Comparison of ENCODE assay signal across 10 cellular contexts in genomic region chr2:144511945-144512344, GRCh38. TPM values are rescaled to one million over a fixed set of nuclear protein-coding genes. Genes with fewer than 3 reads are reported as not detected.
A peak's percentile ranks its signal among the peaks of the same experiment; 100 is the strongest.
DNase-seq lines count a peak whose midpoint lies in the region; ATAC-seq and TF ChIP-seq lines count a peak whose summit lies in the region.
"Had no signal": no experiment of that assay in that cellular context is flagged by ENCODE, and none has a peak within 500 bp of the region (broad histone marks: within the 10 kb centered on the region; RNA-seq: fewer than 3 reads in every experiment).

No MANE protein-coding gene starts in this region.

- H3K4me2 ChIP-seq in Loucy (ENCODE audit: low read depth, low read length, poor library complexity, severe bottlenecking), result peak overlapping the region; percentile 59

- H3K79me2 ChIP-seq in Loucy (ENCODE audit: insufficient read depth, low read length), result peaks cover 98% of the 10 kb centered on the region

- H3K4me3 ChIP-seq in Loucy (ENCODE audit: low read length, poor library complexity, severe bottlenecking) (peak overlapping the region; percentile 8), testis (no peak overlapping the region), WERI-Rb-1 (ENCODE audit: low read depth, low read length) (no peak overlapping the region), body of pancreas (no peak overlapping the region)

- H3K9me3 ChIP-seq in Loucy (ENCODE audit: insufficient read depth, low read depth, low read length) (no peaks in the 10 kb centered on the region), testis (no peaks in the 10 kb centered on the region), WERI-Rb-1 (ENCODE audit: severe bottlenecking) (no peaks in the 10 kb centered on the region), body of pancreas (no peaks in the 10 kb centered on the region)

- no peaks in the 10 kb centered on the region for H3K27me3 ChIP-seq in Loucy (ENCODE audit: insufficient read depth, low read length, poor library complexity, severe bottlenecking)
- H3K27me3 ChIP-seq in testis, result no peaks in the 10 kb centered on the region
- no peaks in the 10 kb centered on the region for H3K27me3 ChIP-seq in WERI-Rb-1 (ENCODE audit: insufficient read depth, low read depth, severe bottlenecking)
- H3K27me3 ChIP-seq in body of pancreas, result peaks cover 0 to 13% of the 10 kb centered on the region in 2 donors

- H3K27me3 Mint-ChIP-seq in chondrocyte (ENCODE audit: low read depth) (no peaks in the 10 kb centered on the region), memory B cell (no peaks in the 10 kb centered on the region)

- intact Hi-C loops in testis (cut with DNase I; ENCODE audit: low total_unique reads), result loop anchor here (10.0 kb wide), 1 partner anchor 77 kb away; no protein-coding TSS in a partner anchor
- intact Hi-C loops in body of pancreas (cut with DNase I), result no loop called here

- no peak overlapping the region for H2AFZ ChIP-seq in Loucy (ENCODE audit: low read length)

- 35 to 36% methylated on average over 3 of the region's 3 CpGs for WGBS in testis, 2 donors
- WGBS in body of pancreas, 2 donors, result 28 to 32% methylated on average over 3 of the region's 3 CpGs

- no peak for TF ChIP-seq POLR2A in testis (IDR thresholded peaks at IDR 0.05)
- no peak for TF ChIP-seq POLR2A in body of pancreas (IDR thresholded peaks at IDR 0.05)

- H3K4me1 ChIP-seq in Loucy (ENCODE audit: insufficient read depth, low read length, poor library complexity, severe bottlenecking) (peaks cover 22% of the 10 kb centered on the region), testis (peaks cover 69% of the 10 kb centered on the region), body of pancreas (peaks cover 10% of the 10 kb centered on the region)

- no peak for ATAC-seq in memory B cell (ENCODE audit: low read depth)
- ATAC-seq in body of pancreas, result no peak

- no peak overlapping the region for H3K9ac ChIP-seq in Loucy (ENCODE audit: low read depth, low read length, poor library complexity, severe bottlenecking)

- H3K4me1 Mint-ChIP-seq in chondrocyte (ENCODE audit: low read depth), result peaks cover 85% of the 10 kb centered on the region
- H3K4me1 Mint-ChIP-seq in memory B cell, result peaks cover 75% of the 10 kb centered on the region

- H3K9me2 ChIP-seq in Loucy (replicated peaks; ENCODE audit: low read depth, low read length), result no peaks in the 10 kb centered on the region

- H3K36me3 ChIP-seq in Loucy (ENCODE audit: insufficient read depth, low read length) (no peaks in the 10 kb centered on the region), testis (ENCODE audit: low read depth, missing control alignments) (no peaks in the 10 kb centered on the region), WERI-Rb-1 (no peaks in the 10 kb centered on the region), body of pancreas (replicated peaks in 1 of 2; ENCODE audit: insufficient read depth in 1 of 2, low read depth in 2 of 2) (no peaks in the 10 kb centered on the region)

- H3K36me3 Mint-ChIP-seq in chondrocyte (ENCODE audit: low read depth) (peaks cover 5% of the 10 kb centered on the region), memory B cell (peaks cover 7% of the 10 kb centered on the region)

- H3K27ac ChIP-seq in testis (peak overlapping the region; percentile 99 to 100), WERI-Rb-1 (no peak overlapping the region), body of pancreas (no peak overlapping the region)
- H3K27ac ChIP-seq: epithelial cell of prostate had no signal

- H3K27ac Mint-ChIP-seq in chondrocyte (ENCODE audit: unreplicated experiment), result peak overlapping the region; percentile 98
- peak overlapping the region; percentile 97 for H3K27ac Mint-ChIP-seq in memory B cell

- H4K20me1 ChIP-seq in Loucy (ENCODE audit: insufficient read depth, low read length, poor library complexity, severe bottlenecking), result peaks cover 37% of the 10 kb centered on the region

- H3K4me3 Mint-ChIP-seq in chondrocyte (ENCODE audit: unreplicated experiment), result no peak overlapping the region
- no peak overlapping the region for H3K4me3 Mint-ChIP-seq in memory B cell

- H3F3A ChIP-seq in Loucy (ENCODE audit: low read depth), result no peaks in the 10 kb centered on the region

- no peak for DNase-seq in chondrocyte (ENCODE audit: low spot score)
- DNase-seq in memory B cell (ENCODE audit: low spot score in 2 of 2), result no peak
- no peak for DNase-seq in testis
- DNase-seq in WERI-Rb-1, result no peak
- no peak for DNase-seq in DMS153 treated with DMSO at 0.1 percent for 48 hours (lab: John Stamatoyannopoulos, UW; ENCODE audit: unreplicated experiment)
- DNase-seq in body of pancreas, result no peak
- DNase-seq: activated T-cell treated with anti-CD3 and anti-CD28 coated beads for 4 hours, NCI-H1092 had no signal

- TF ChIP-seq CTCF in Loucy (conservative IDR thresholded peaks at IDR 0.05; ENCODE audit: low read length) (no peak), chondrocyte (IDR thresholded peaks at IDR 0.05) (peak; percentile 48), testis (IDR thresholded peaks at IDR 0.05) (no peak), WERI-Rb-1 (IDR thresholded peaks at IDR 0.05; ENCODE audit: low read depth, low read length) (no peak), body of pancreas (IDR thresholded peaks at IDR 0.05) (no peak)

- no peaks in the 10 kb centered on the region for H3K9me3 Mint-ChIP-seq in chondrocyte (ENCODE audit: low read depth)
- no peaks in the 10 kb centered on the region for H3K9me3 Mint-ChIP-seq in memory B cell

RNA-seq across cellular contexts. Expression of gene ZEB2, which starts 8.0 kb away (rescaled TPM):
- total RNA-seq in chondrocyte (55.5 to 104 TPM (median 95.4 TPM) in 3 replicates), testis (10 to 100 TPM; 87.8 to 96.4 TPM), body of pancreas (10 to 100 TPM; 18.5 to 24.6 TPM)
- 38.7 TPM for polyA plus RNA-seq in testis (ENCODE audit: insufficient read depth, low read depth, low replicate concordance)

Comparison
In these comparisons a context has a peak if more than half of its experiments do, and no peak if none do; other contexts are left out.
1. H3K27ac ChIP-seq: peak in testis (2 of 2); none in WERI-Rb-1 (single experiment) and body of pancreas (0 of 4).